1 cellular context compared by ENCODE assay signal in genomic region chr10:93462881-93463280, GRCh38.
TF ChIP-seq lines count a peak whose summit lies in the region.

No MANE protein-coding gene starts in this region.

TF ChIP-seq in GM12878, 131 proteins besides CTCF, POLR2A, EP300 and RAD21 (continued from another document):
- TF ChIP-seq ZSCAN29 (IDR thresholded peaks at IDR 0.05) (no peak), ZBTB40 (IDR thresholded peaks at IDR 0.05; ENCODE audit: borderline replicate concordance) (no peak), PKNOX1 (IDR thresholded peaks at IDR 0.05) (peak; percentile 90), KDM1A (IDR thresholded peaks at IDR 0.05; ENCODE audit: borderline replicate concordance) (no peak), PML (IDR thresholded peaks at IDR 0.05; ENCODE audit: low read length) (no peak)
